23 cellular contexts compared by ENCODE assay signal in genomic region chr7:5603193-5604140, GRCh38. TPM values are rescaled to one million over a fixed set of nuclear protein-coding genes. Genes with fewer than 3 reads are reported as not detected.
DNase-seq lines count a peak whose midpoint lies in the region; ATAC-seq and TF ChIP-seq lines count a peak whose summit lies in the region.
"Had no signal": no experiment of that assay in that cellular context is flagged by ENCODE, and none has a peak within 500 bp of the region (broad histone marks: within the 10 kb centered on the region; RNA-seq: fewer than 3 reads in every experiment).

No MANE protein-coding gene starts in this region.

- intact Hi-C loops in Caco-2 (cut with micrococcal nuclease; ENCODE audit: unreplicated experiment) (no loop called here), PC-3 (cut with micrococcal nuclease) (no loop called here)

- DNase-seq in Caco-2 (no peak), chondrocyte (ENCODE audit: low spot score) (no peak), osteoblast (ENCODE audit: insufficient read length, low spot score, missing footprints) (peak; percentile 32), PC-3 (no peak), GM20000 (ENCODE audit: low spot score) (no peak)
- DNase-seq: activated CD4-positive, alpha-beta T cell treated with anti-CD3 and anti-CD28 coated beads for 4 hours; activated effector memory CD4-positive, alpha-beta T cell treated with Interleukin-2 at 50 U/mL for 16 hours; activated naive CD8-positive, alpha-beta T cell treated with anti-CD3 and anti-CD28 coated beads for 36 hours; activated T-cell treated with anti-CD3 and anti-CD28 coated beads, Interleukin-2, amount 50 U/mL, for 1 hour; colonic mucosa; effector CD4-positive, alpha-beta T cell; mammary epithelial cell; NCI-H1092; NCI-H1694 treated with DMSO at 0.1 percent for 48 hours; nephron progenitor cell; stomach; thyroid gland had no signal

- no peak for ATAC-seq in PC-3
- ATAC-seq in HG02884 (IDR thresholded peaks at IDR 0.05; ENCODE audit: unreplicated experiment) = no peak
- ATAC-seq: HCT116 had no signal

- POLR2A ChIA-PET in Caco-2 (lab: Charles Lee) (no interaction called here), HEK293 (lab: Yijun Ruan, JAX) (interaction anchor here (0.5 kb wide), 1 partner anchor 262 kb away, joined by 4 read pairs; no protein-coding TSS in a partner anchor), PC-3 (lab: Charles Lee; ENCODE audit: unreplicated experiment) (no interaction called here)

- H3K4me1 ChIP-seq in Caco-2 (peaks cover 10% of the 10 kb centered on the region), HEK293 (ENCODE audit: control insufficient read depth, insufficient read depth, low read length) (peaks cover 3% of the 10 kb centered on the region; the same call in 1 of the 2 replicates), osteoblast (ENCODE audit: insufficient read depth, low read length) (peaks cover 5% of the 10 kb centered on the region), PC-3 (ENCODE audit: insufficient read depth, low read length) (peaks cover 16% of the 10 kb centered on the region)

- no peaks in the 10 kb centered on the region for H3K27me3 Mint-ChIP-seq in Caco-2 (ENCODE audit: insufficient read depth, unreplicated experiment)
- no peaks in the 10 kb centered on the region for H3K27me3 Mint-ChIP-seq in chondrocyte (ENCODE audit: low read depth)

- H3K27ac ChIP-seq in HEK293 (ENCODE audit: extremely low read depth, low read depth, low read length) (no peak overlapping the region), osteoblast (ENCODE audit: low read depth, low read length) (no peak overlapping the region), PC-3 (ENCODE audit: low read length) (no peak overlapping the region)
- H3K27ac ChIP-seq: BLaER1 treated with 17β-estradiol and CSF1 and Interleukin-3, amounts not matched to agents 10 nM and 100 nM; colonic mucosa; stomach; thyroid gland had no signal

- H3K36me3 Mint-ChIP-seq in Caco-2 (ENCODE audit: insufficient read depth, unreplicated experiment) (peaks cover 61% of the 10 kb centered on the region), chondrocyte (ENCODE audit: low read depth) (peaks cover 14% of the 10 kb centered on the region)
- H3K36me3 Mint-ChIP-seq: activated naive CD8-positive, alpha-beta T cell treated with anti-CD3 and anti-CD28 coated beads for 36 hours had no signal

- no peak overlapping the region for H3K9ac ChIP-seq in PC-3 (ENCODE audit: low read length)
- H3K9ac ChIP-seq: BLaER1 treated with 17β-estradiol and CSF1 and Interleukin-3, amounts not matched to agents 10 nM and 100 nM had no signal

- no peaks in the 10 kb centered on the region for H3K27me3 ChIP-seq in Caco-2 (replicated peaks; ENCODE audit: control insufficient read depth, insufficient read depth, low read length)
- H3K27me3 ChIP-seq in osteoblast (ENCODE audit: insufficient read depth, low read length) = no peaks in the 10 kb centered on the region
- H3K27me3 ChIP-seq in PC-3 (ENCODE audit: low read length) = no peaks in the 10 kb centered on the region
- H3K27me3 ChIP-seq: BLaER1 treated with 17β-estradiol and CSF1 and Interleukin-3, amounts not matched to agents 10 nM and 100 nM; colonic mucosa; thyroid gland had no signal

- H3K36me3 ChIP-seq in Caco-2 (ENCODE audit: control insufficient read depth, insufficient read depth, low read length) (no peaks in the 10 kb centered on the region; the same call in 1 of the 2 replicates), HEK293 (ENCODE audit: control insufficient read depth in 2 of 2, insufficient read depth in 1 of 2, low read length in 2 of 2) (peaks cover 5 to 30% of the 10 kb centered on the region in 2 experiments; a peak in 2 of 3 replicates), osteoblast (ENCODE audit: insufficient read depth, low read length) (peaks cover 30% of the 10 kb centered on the region), PC-3 (ENCODE audit: low read depth, low read length) (peaks cover 17% of the 10 kb centered on the region)
- H3K36me3 ChIP-seq: colonic mucosa had no signal

- H3K4me3 ChIP-seq in Caco-2 (ENCODE audit: low read depth, low read length) (no peak overlapping the region), HEK293 (ENCODE audit: low read depth, low read length) (no peak overlapping the region), osteoblast (ENCODE audit: insufficient read depth, low read length) (no peak overlapping the region), PC-3 (ENCODE audit: low read length) (no peak overlapping the region)
- H3K4me3 ChIP-seq: BLaER1 treated with 17β-estradiol and CSF1 and Interleukin-3, amounts not matched to agents 10 nM and 100 nM; colonic mucosa; smooth muscle cell; stomach; thyroid gland had no signal

- H3K4me1 Mint-ChIP-seq in Caco-2 (ENCODE audit: low read depth, unreplicated experiment) = peaks cover 4% of the 10 kb centered on the region
- peaks cover 24% of the 10 kb centered on the region for H3K4me1 Mint-ChIP-seq in chondrocyte (ENCODE audit: low read depth)
- H3K4me1 Mint-ChIP-seq: activated naive CD8-positive, alpha-beta T cell treated with anti-CD3 and anti-CD28 coated beads for 36 hours had no signal

- peaks cover 40% of the 10 kb centered on the region for H4K20me1 ChIP-seq in osteoblast (ENCODE audit: insufficient read depth, low read length)
- peaks cover 32% of the 10 kb centered on the region for H4K20me1 ChIP-seq in PC-3 (ENCODE audit: low read length)

- no peaks in the 10 kb centered on the region for H3K9me2 ChIP-seq in PC-3 (replicated peaks; ENCODE audit: low read length)

- H3F3A ChIP-seq in PC-3 (ENCODE audit: low read length, unreplicated experiment) = no peaks in the 10 kb centered on the region

- TF ChIP-seq CTCF in Caco-2 (IDR thresholded peaks at IDR 0.05; ENCODE audit: insufficient read depth in 1 of 2, low read depth in 1 of 2, low read length in 1 of 2, severe bottlenecking in 1 of 2, unreplicated experiment in 1 of 2) (no peak), HEK293 (tag by site-specific recombination; IDR thresholded peaks at IDR 0.05) (no peak), chondrocyte (IDR thresholded peaks at IDR 0.05) (peak; percentile 12), osteoblast (IDR thresholded peaks at IDR 0.05; ENCODE audit: extremely low read depth, low read depth, low read length) (no peak), PC-3 (conservative IDR thresholded peaks at IDR 0.05; ENCODE audit: low read depth, low read length) (no peak), GM20000 (IDR thresholded peaks at IDR 0.05; ENCODE audit: extremely low read depth, missing control alignments) (no peak)

- H2AFZ ChIP-seq in osteoblast (ENCODE audit: low read length) (no peak overlapping the region), PC-3 (ENCODE audit: low read length) (no peak overlapping the region)

- H3K79me2 ChIP-seq in osteoblast (ENCODE audit: insufficient read depth, low read length) = peaks cover 57% of the 10 kb centered on the region
- H3K79me2 ChIP-seq in PC-3 (ENCODE audit: low read length) = peaks cover 45% of the 10 kb centered on the region

- BruUV-seq in Caco-2 (replicated peaks; lab: Mats Ljungman, UMichigan) (no TSS peak), PC-3 (replicated peaks; lab: Mats Ljungman, UMichigan) (no TSS peak)

- CTCF ChIA-PET in Caco-2 (lab: Charles Lee) (no interaction called here), HEK293 (lab: Yijun Ruan, JAX) (interaction anchor here (0.8 kb wide), 2 partner anchors 62 to 101 kb away, joined by 3 to 5 read pairs; no protein-coding TSS in a partner anchor), PC-3 (lab: Charles Lee) (no interaction called here)

- H3K9me3 Mint-ChIP-seq in Caco-2 (ENCODE audit: unreplicated experiment) = no peaks in the 10 kb centered on the region
- H3K9me3 Mint-ChIP-seq in chondrocyte (ENCODE audit: low read depth) = no peaks in the 10 kb centered on the region
- H3K9me3 Mint-ChIP-seq: activated naive CD8-positive, alpha-beta T cell treated with anti-CD3 and anti-CD28 coated beads for 36 hours; nephron progenitor cell; T-helper 2 cell treated with Interferon-gamma antibody and Interleukin-4, amounts not matched to agents 5 μg/mL and 100 μg/mL, for 36 hours had no signal

- H3K4me3 Mint-ChIP-seq in Caco-2 (ENCODE audit: unreplicated experiment) (no peak overlapping the region), chondrocyte (ENCODE audit: unreplicated experiment) (no peak overlapping the region)
- H3K4me3 Mint-ChIP-seq: activated naive CD8-positive, alpha-beta T cell treated with anti-CD3 and anti-CD28 coated beads for 36 hours; nephron progenitor cell; T-helper 2 cell treated with Interferon-gamma antibody and Interleukin-4, amounts not matched to agents 5 μg/mL and 100 μg/mL, for 36 hours had no signal

- no peak overlapping the region for H3K4me2 ChIP-seq in osteoblast (ENCODE audit: insufficient read depth, low read length)
- no peak overlapping the region for H3K4me2 ChIP-seq in PC-3 (ENCODE audit: low read length)
- H3K4me2 ChIP-seq: BLaER1 treated with 17β-estradiol and CSF1 and Interleukin-3, amounts not matched to agents 10 nM and 100 nM; smooth muscle cell had no signal

- H3K9me3 ChIP-seq in Caco-2 (no peaks in the 10 kb centered on the region), HEK293 (ENCODE audit: control insufficient read depth, insufficient read depth, low read depth, low read length) (no peaks in the 10 kb centered on the region), osteoblast (ENCODE audit: low read depth, low read length) (no peaks in the 10 kb centered on the region), PC-3 (ENCODE audit: low read length) (no peaks in the 10 kb centered on the region)
- H3K9me3 ChIP-seq: BLaER1 treated with 17β-estradiol and CSF1 and Interleukin-3, amounts not matched to agents 10 nM and 100 nM; colonic mucosa; stomach; thyroid gland had no signal

- H3K27ac Mint-ChIP-seq in Caco-2 (ENCODE audit: unreplicated experiment) (peak overlapping the region; percentile 74), chondrocyte (ENCODE audit: unreplicated experiment) (peak overlapping the region; percentile 70)
- H3K27ac Mint-ChIP-seq: activated naive CD8-positive, alpha-beta T cell treated with anti-CD3 and anti-CD28 coated beads for 36 hours; nephron progenitor cell; T-helper 2 cell treated with Interferon-gamma antibody and Interleukin-4, amounts not matched to agents 5 μg/mL and 100 μg/mL, for 36 hours had no signal

TF ChIP-seq in HEK293, 187 proteins besides CTCF, POLR2A, EP300 and RAD21 (continues in another document):
- TF ChIP-seq ZNF530 (tag by site-specific recombination; IDR thresholded peaks at IDR 0.05; ENCODE audit: low read depth) (no peak), SETDB1 (IDR thresholded peaks at IDR 0.05; ENCODE audit: insufficient read length, low read length) (no peak), ZFHX2 (tag by site-specific recombination; conservative IDR thresholded peaks at IDR 0.05) (peak; percentile 51), ZNF610 (tag by site-specific recombination; IDR thresholded peaks at IDR 0.05; ENCODE audit: borderline replicate concordance) (no peak), ZNF768 (tag by site-specific recombination; IDR thresholded peaks at IDR 0.05) (peak; percentile 17; the same call in 1 of the 2 replicates), EGR2 (tag by site-specific recombination; IDR thresholded peaks at IDR 0.05; ENCODE audit: low read depth) (peak; percentile 44; the same call in 1 of the 2 replicates)

RNA-seq across cellular contexts. Expression of gene FSCN1, which starts 10.9 kb away (rescaled TPM):
- total RNA-seq in Caco-2 (2022) (78.2 and 91.0 TPM in 2 replicates), chondrocyte (166 to 210 TPM (median 167 TPM) in 3 replicates), osteoblast (163 and 182 TPM in 2 replicates), PC-3 (2014; rRNA removed) (318 and 403 TPM in 2 replicates)
